Comparison of ENCODE assay signal across 1 cellular context in the genomic region with DNA sequence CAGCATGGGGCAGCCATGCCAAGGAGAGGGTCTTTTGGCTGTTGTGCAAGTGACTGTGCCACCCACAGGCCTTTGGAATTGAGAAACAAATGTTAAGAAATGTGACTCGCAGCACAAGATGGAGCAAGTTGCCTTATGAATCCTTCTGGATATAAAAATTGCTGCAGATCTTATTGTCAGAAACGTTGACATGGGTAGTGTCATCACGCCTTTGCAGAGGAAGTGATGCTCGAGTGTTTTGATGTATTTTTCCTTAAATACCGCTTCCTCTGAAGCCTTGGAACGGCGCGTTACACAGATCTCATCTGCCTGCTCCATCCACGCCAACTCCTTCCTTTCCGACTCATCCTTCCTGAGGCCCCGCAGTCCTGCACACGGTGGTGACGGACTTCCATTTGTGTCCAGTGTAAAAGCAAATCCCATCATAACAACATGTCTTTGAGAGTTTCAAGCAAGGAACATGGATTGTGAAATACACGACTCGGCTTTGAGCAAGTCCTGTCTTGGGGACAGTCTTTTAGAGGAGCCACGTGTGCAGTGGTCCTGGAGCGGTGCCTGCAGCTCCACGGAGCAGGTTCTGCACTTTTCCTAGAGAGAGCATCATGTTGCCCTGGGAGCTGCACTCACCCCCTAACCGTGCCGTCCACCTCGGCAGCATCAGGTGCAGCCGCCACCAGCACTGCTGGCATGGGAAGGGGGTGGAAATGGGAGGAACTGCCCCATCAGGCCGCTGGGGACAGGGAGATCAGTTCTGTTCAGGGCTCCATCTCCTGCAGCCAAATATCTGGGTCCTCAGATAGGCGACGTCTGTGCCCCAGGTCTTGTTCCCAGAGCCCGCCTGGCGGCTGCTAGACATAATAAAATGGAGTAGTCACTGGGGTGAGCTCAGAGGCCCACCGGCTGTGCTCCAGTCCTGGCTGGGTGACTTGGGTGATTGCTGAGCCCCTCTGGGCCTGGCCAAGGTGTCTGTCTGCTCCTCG.
TF ChIP-seq lines count a peak whose summit lies in the region.

No MANE protein-coding gene starts in this region.

TF ChIP-seq in HepG2, 621 proteins besides CTCF, POLR2A, EP300 and RAD21:
- no peak for TF ChIP-seq CEBPZ (IDR thresholded peaks at IDR 0.05; ENCODE audit: low read length)
- TF ChIP-seq, protein P1, sequence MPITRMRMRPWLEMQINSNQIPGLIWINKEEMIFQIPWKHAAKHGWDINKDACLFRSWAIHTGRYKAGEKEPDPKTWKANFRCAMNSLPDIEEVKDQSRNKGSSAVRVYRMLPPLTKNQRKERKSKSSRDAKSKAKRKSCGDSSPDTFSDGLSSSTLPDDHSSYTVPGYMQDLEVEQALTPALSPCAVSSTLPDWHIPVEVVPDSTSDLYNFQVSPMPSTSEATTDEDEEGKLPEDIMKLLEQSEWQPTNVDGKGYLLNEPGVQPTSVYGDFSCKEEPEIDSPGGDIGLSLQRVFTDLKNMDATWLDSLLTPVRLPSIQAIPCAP (CRISPR knock-in tag; IDR thresholded peaks at IDR 0.05; ENCODE audit: low read depth), result no peak
- TF ChIP-seq ZNF75D (CRISPR knock-in tag; IDR thresholded peaks at IDR 0.05; ENCODE audit: borderline replicate concordance), result no peak
- no peak for TF ChIP-seq ZNF484 (CRISPR knock-in tag; IDR thresholded peaks at IDR 0.05; ENCODE audit: borderline replicate concordance, low read depth)
- no peak for TF ChIP-seq ZFP91 (CRISPR knock-in tag; IDR thresholded peaks at IDR 0.05; ENCODE audit: borderline replicate concordance)
- TF ChIP-seq GTF2F1 (IDR thresholded peaks at IDR 0.05; ENCODE audit: low read length), result no peak
- TF ChIP-seq SP140L (CRISPR knock-in tag; IDR thresholded peaks at IDR 0.05; ENCODE audit: borderline replicate concordance), result no peak
- no peak for TF ChIP-seq REXO4 (CRISPR knock-in tag; IDR thresholded peaks at IDR 0.05; ENCODE audit: borderline replicate concordance)
- TF ChIP-seq ZNF232 (CRISPR knock-in tag; IDR thresholded peaks at IDR 0.05; ENCODE audit: borderline replicate concordance), result no peak
- no peak for TF ChIP-seq ZNF720 (CRISPR knock-in tag; IDR thresholded peaks at IDR 0.05)
- TF ChIP-seq, protein P2, sequence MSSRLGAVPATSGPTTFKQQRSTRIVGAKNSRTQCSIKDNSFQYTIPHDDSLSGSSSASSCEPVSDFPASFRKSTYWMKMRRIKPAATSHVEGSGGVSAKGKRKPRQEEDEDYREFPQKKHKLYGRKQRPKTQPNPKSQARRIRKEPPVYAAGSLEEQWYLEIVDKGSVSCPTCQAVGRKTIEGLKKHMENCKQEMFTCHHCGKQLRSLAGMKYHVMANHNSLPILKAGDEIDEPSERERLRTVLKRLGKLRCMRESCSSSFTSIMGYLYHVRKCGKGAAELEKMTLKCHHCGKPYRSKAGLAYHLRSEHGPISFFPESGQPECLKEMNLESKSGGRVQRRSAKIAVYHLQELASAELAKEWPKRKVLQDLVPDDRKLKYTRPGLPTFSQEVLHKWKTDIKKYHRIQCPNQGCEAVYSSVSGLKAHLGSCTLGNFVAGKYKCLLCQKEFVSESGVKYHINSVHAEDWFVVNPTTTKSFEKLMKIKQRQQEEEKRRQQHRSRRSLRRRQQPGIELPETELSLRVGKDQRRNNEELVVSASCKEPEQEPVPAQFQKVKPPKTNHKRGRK (CRISPR knock-in tag; IDR thresholded peaks at IDR 0.05), result no peak
- TF ChIP-seq ZNF850 (CRISPR knock-in tag; conservative IDR thresholded peaks at IDR 0.05), result no peak
- TF ChIP-seq ZNF749 (CRISPR knock-in tag; IDR thresholded peaks at IDR 0.05; ENCODE audit: borderline replicate concordance), result no peak
- no peak for TF ChIP-seq ATF6 (CRISPR knock-in tag; conservative IDR thresholded peaks at IDR 0.05)
- TF ChIP-seq, protein P3, sequence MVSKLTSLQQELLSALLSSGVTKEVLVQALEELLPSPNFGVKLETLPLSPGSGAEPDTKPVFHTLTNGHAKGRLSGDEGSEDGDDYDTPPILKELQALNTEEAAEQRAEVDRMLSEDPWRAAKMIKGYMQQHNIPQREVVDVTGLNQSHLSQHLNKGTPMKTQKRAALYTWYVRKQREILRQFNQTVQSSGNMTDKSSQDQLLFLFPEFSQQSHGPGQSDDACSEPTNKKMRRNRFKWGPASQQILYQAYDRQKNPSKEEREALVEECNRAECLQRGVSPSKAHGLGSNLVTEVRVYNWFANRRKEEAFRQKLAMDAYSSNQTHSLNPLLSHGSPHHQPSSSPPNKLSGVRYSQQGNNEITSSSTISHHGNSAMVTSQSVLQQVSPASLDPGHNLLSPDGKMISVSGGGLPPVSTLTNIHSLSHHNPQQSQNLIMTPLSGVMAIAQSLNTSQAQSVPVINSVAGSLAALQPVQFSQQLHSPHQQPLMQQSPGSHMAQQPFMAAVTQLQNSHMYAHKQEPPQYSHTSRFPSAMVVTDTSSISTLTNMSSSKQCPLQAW (CRISPR knock-in tag; IDR thresholded peaks at IDR 0.05), result no peak
- no peak for TF ChIP-seq ZNF205 (CRISPR knock-in tag; IDR thresholded peaks at IDR 0.05)
- TF ChIP-seq ZBTB1 (CRISPR knock-in tag; IDR thresholded peaks at IDR 0.05; ENCODE audit: borderline replicate concordance), result no peak
- TF ChIP-seq, protein P4, sequence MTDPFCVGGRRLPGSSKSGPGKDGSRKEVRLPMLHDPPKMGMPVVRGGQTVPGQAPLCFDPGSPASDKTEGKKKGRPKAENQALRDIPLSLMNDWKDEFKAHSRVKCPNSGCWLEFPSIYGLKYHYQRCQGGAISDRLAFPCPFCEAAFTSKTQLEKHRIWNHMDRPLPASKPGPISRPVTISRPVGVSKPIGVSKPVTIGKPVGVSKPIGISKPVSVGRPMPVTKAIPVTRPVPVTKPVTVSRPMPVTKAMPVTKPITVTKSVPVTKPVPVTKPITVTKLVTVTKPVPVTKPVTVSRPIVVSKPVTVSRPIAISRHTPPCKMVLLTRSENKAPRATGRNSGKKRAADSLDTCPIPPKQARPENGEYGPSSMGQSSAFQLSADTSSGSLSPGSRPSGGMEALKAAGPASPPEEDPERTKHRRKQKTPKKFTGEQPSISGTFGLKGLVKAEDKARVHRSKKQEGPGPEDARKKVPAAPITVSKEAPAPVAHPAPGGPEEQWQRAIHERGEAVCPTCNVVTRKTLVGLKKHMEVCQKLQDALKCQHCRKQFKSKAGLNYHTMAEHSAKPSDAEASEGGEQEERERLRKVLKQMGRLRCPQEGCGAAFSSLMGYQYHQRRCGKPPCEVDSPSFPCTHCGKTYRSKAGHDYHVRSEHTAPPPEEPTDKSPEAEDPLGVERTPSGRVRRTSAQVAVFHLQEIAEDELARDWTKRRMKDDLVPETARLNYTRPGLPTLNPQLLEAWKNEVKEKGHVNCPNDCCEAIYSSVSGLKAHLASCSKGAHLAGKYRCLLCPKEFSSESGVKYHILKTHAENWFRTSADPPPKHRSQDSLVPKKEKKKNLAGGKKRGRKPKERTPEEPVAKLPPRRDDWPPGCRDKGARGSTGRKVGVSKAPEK (CRISPR knock-in tag; IDR thresholded peaks at IDR 0.05; ENCODE audit: borderline replicate concordance), result no peak
- TF ChIP-seq TEAD3 (CRISPR knock-in tag; optimal IDR thresholded peaks at IDR 0.05; ENCODE audit: borderline replicate concordance), result no peak
